32 cellular contexts compared by ENCODE assay signal in genomic region chr4:172392741-172393140, GRCh38.
"Had no signal": no experiment of that assay in that cellular context is flagged by ENCODE, and none has a peak within 500 bp of the region (broad histone marks: within the 10 kb centered on the region; RNA-seq: fewer than 3 reads in every experiment).

No MANE protein-coding gene starts in this region.

- H3K4me3 ChIP-seq: adrenal gland, body of pancreas, esophagus muscularis mucosa, gastrocnemius medialis, heart left ventricle had no signal

- H3K4me1 Mint-ChIP-seq: activated B cell treated with CpG ODN at 0.5 μM for 24 hours; activated naive CD4-positive, alpha-beta T cell treated with anti-CD3 and anti-CD28 coated beads, Interleukin-2, amount 50 U/mL, for 24 hours; activated naive CD8-positive, alpha-beta T cell treated with anti-CD3 and anti-CD28 coated beads for 36 hours; activated naive CD8-positive, alpha-beta T cell treated with anti-CD3 and anti-CD28 coated beads, Interleukin-2, amount 50 U/mL, for 24 hours; activated T-helper 17 cell treated with anti-CD3 and anti-CD28 coated beads, Interleukin-2, amount 50 U/mL, for 72 hours had no signal

- H3K27me3 Mint-ChIP-seq: activated B cell treated with CpG ODN at 0.5 μM for 24 hours; activated CD8-positive, alpha-beta T cell treated with anti-CD3 and anti-CD28 coated beads for 36 hours; activated naive CD4-positive, alpha-beta T cell treated with anti-CD3 and anti-CD28 coated beads, Interleukin-2, amount 50 U/mL, for 24 hours; activated naive CD8-positive, alpha-beta T cell treated with anti-CD3 and anti-CD28 coated beads for 36 hours; activated naive CD8-positive, alpha-beta T cell treated with anti-CD3 and anti-CD28 coated beads, Interleukin-2, amount 50 U/mL, for 24 hours; activated T-helper 17 cell treated with anti-CD3 and anti-CD28 coated beads, Interleukin-2, amount 50 U/mL, for 72 hours; effector memory CD8-positive, alpha-beta T cell had no signal

- H3K4me3 Mint-ChIP-seq: activated B cell treated with CpG ODN at 0.5 μM for 24 hours; activated CD8-positive, alpha-beta T cell treated with anti-CD3 and anti-CD28 coated beads for 36 hours; activated naive CD4-positive, alpha-beta T cell treated with anti-CD3 and anti-CD28 coated beads for 36 hours; activated naive CD4-positive, alpha-beta T cell treated with anti-CD3 and anti-CD28 coated beads, Interleukin-2, amount 50 U/mL, for 24 hours; activated naive CD8-positive, alpha-beta T cell treated with anti-CD3 and anti-CD28 coated beads for 36 hours; activated naive CD8-positive, alpha-beta T cell treated with anti-CD3 and anti-CD28 coated beads, Interleukin-2, amount 50 U/mL, for 24 hours; activated T-cell treated with anti-CD3 and anti-CD28 coated beads, Interleukin-2, amount 50 U/mL, for 4 hours; activated T-helper 17 cell treated with anti-CD3 and anti-CD28 coated beads, Interleukin-2, amount 50 U/mL, for 72 hours; effector memory CD8-positive, alpha-beta T cell had no signal

- H3K27me3 ChIP-seq: adrenal gland, body of pancreas, foreskin keratinocyte, gastrocnemius medialis, heart left ventricle had no signal

- H3K27ac Mint-ChIP-seq: activated B cell treated with CpG ODN at 0.5 μM for 24 hours; activated CD8-positive, alpha-beta T cell treated with anti-CD3 and anti-CD28 coated beads for 36 hours; activated naive CD4-positive, alpha-beta T cell treated with anti-CD3 and anti-CD28 coated beads for 36 hours; activated naive CD4-positive, alpha-beta T cell treated with anti-CD3 and anti-CD28 coated beads, Interleukin-2, amount 50 U/mL, for 24 hours; activated naive CD8-positive, alpha-beta T cell treated with anti-CD3 and anti-CD28 coated beads for 36 hours; activated naive CD8-positive, alpha-beta T cell treated with anti-CD3 and anti-CD28 coated beads, Interleukin-2, amount 50 U/mL, for 24 hours; activated T-helper 17 cell treated with anti-CD3 and anti-CD28 coated beads, Interleukin-2, amount 50 U/mL, for 72 hours; effector memory CD8-positive, alpha-beta T cell had no signal

- ATAC-seq: activated CD4-positive, CD25-positive, alpha-beta regulatory T cell treated with anti-CD3 and anti-CD28 coated beads, Interleukin-2, amount 50 U/mL, for 24 hours; activated CD8-positive, alpha-beta T cell treated with anti-CD3 and anti-CD28 coated beads for 36 hours; activated naive CD8-positive, alpha-beta T cell treated with anti-CD3 and anti-CD28 coated beads, Interleukin-2, amount 50 U/mL, for 24 hours; activated T-cell treated with anti-CD3 and anti-CD28 coated beads, Interleukin-2, amount 50 U/mL, for 4 hours; activated T-helper 17 cell treated with anti-CD3 and anti-CD28 coated beads, Interleukin-2, amount 50 U/mL, for 72 hours; body of pancreas; effector memory CD8-positive, alpha-beta T cell; foreskin keratinocyte; gastrocnemius medialis; heart left ventricle had no signal

- H3K4me1 ChIP-seq: adrenal gland, body of pancreas, esophagus muscularis mucosa, gastrocnemius medialis, heart left ventricle had no signal

- H3K36me3 ChIP-seq: adrenal gland, esophagus muscularis mucosa, gastrocnemius medialis, heart left ventricle, WERI-Rb-1 had no signal

- H3K27ac ChIP-seq: adrenal gland, body of pancreas, esophagus muscularis mucosa, foreskin keratinocyte, gastrocnemius medialis, heart left ventricle, WERI-Rb-1 had no signal

- DNase-seq: activated B cell treated with CpG ODN at 0.5 μM for 24 hours; activated CD4-positive, alpha-beta T cell treated with anti-CD3 and anti-CD28 coated beads for 48 hours; activated CD4-positive, alpha-beta T cell treated with anti-CD3 and anti-CD28 coated beads, Interleukin-2, amount 50 U/mL, for 1 hour; activated CD4-positive, alpha-beta T cell treated with anti-CD3 and anti-CD28 coated beads, Interleukin-2, amount 50 U/mL, for 48 hours; activated CD8-positive, alpha-beta memory T cell treated with anti-CD3 and anti-CD28 coated beads for 24 hours; activated CD8-positive, alpha-beta T cell treated with anti-CD3 and anti-CD28 coated beads for 36 hours; activated effector memory CD4-positive, alpha-beta T cell treated with Interleukin-2 at 50 U/mL for 16 hours; activated naive CD4-positive, alpha-beta T cell treated with anti-CD3 and anti-CD28 coated beads for 36 hours; activated naive CD8-positive, alpha-beta T cell treated with anti-CD3 and anti-CD28 coated beads for 36 hours; activated naive CD8-positive, alpha-beta T cell treated with anti-CD3 and anti-CD28 coated beads, Interleukin-2, amount 50 U/mL, for 24 hours; activated T-cell treated with anti-CD3 and anti-CD28 coated beads, Interleukin-2, amount 50 U/mL, for 4 hours; adrenal gland; amygdala; aorta; body of pancreas; caudate nucleus; cortex of kidney; dermis blood vessel endothelial cell; effector CD4-positive, alpha-beta T cell; effector memory CD8-positive, alpha-beta T cell; erythroblast; foreskin keratinocyte; gastrocnemius medialis; glutamatergic neuron; heart left ventricle; hypothalamus; T1000; WERI-Rb-1 had no signal

- H3K36me3 Mint-ChIP-seq: activated naive CD4-positive, alpha-beta T cell treated with anti-CD3 and anti-CD28 coated beads, Interleukin-2, amount 50 U/mL, for 24 hours; activated naive CD8-positive, alpha-beta T cell treated with anti-CD3 and anti-CD28 coated beads for 36 hours had no signal

- H3K9me3 Mint-ChIP-seq: activated CD8-positive, alpha-beta T cell treated with anti-CD3 and anti-CD28 coated beads for 36 hours; activated naive CD4-positive, alpha-beta T cell treated with anti-CD3 and anti-CD28 coated beads, Interleukin-2, amount 50 U/mL, for 24 hours; activated naive CD8-positive, alpha-beta T cell treated with anti-CD3 and anti-CD28 coated beads, Interleukin-2, amount 50 U/mL, for 24 hours had no signal

- H3K9me3 ChIP-seq: adrenal gland, body of pancreas, esophagus muscularis mucosa, gastrocnemius medialis, heart left ventricle had no signal
